Comparison of ENCODE assay signal across 10 cellular contexts in genomic region chr12:57244306-57244696, GRCh38. TPM values are rescaled to one million over a fixed set of nuclear protein-coding genes. Genes with fewer than 3 reads are reported as not detected.
DNase-seq lines count a peak whose midpoint lies in the region; ATAC-seq, FAIRE-seq and TF ChIP-seq lines count a peak whose summit lies in the region.
"Had no signal": no experiment of that assay in that cellular context is flagged by ENCODE, and none has a peak within 500 bp of the region (broad histone marks: within the 10 kb centered on the region; RNA-seq: fewer than 3 reads in every experiment).

No MANE protein-coding gene starts in this region.

- H2BK12ac ChIP-seq in H9 (ENCODE audit: insufficient read length, low read depth, low read length): no peak overlapping the region

- H2AFZ ChIP-seq in H9 (ENCODE audit: low read length): no peak overlapping the region

- no peak overlapping the region for H4K8ac ChIP-seq in H9 (replicated peaks; ENCODE audit: insufficient read length, low read depth, low read length)

- H2AK5ac ChIP-seq in H9 (ENCODE audit: insufficient read length, low read length): no peak overlapping the region

- H3K4me1 ChIP-seq in BLaER1 treated with 17β-estradiol and CSF1 and Interleukin-3, amounts not matched to agents 10 nM and 100 nM: peaks cover 43 to 73% (median 67%) of the 10 kb centered on the region in 10 experiments
- 0 out of 2 replicates have a peak, but pooled peaks cover 4% of the 10 kb centered on the region for H3K4me1 ChIP-seq in H9 (ENCODE audit: insufficient read depth, low read length)

- peaks cover 9 to 41% (median 27%) of the 10 kb centered on the region in 11 experiments; a peak in 18 of 22 replicates for H4K20me1 ChIP-seq in BLaER1 treated with 17β-estradiol and CSF1 and Interleukin-3, amounts not matched to agents 10 nM and 100 nM
- no peaks in the 10 kb centered on the region for H4K20me1 ChIP-seq in H9 (ENCODE audit: control insufficient read depth, insufficient read depth, insufficient read length)

- intact Hi-C loops in activated CD8-positive, alpha-beta T cell treated with anti-CD3 and anti-CD28 coated beads for 36 hours (cut with micrococcal nuclease): no loop called here

- H3K14ac ChIP-seq in H9 (ENCODE audit: insufficient read depth, low read length): no peak overlapping the region

- peaks cover 17% of the 10 kb centered on the region for H3K23me2 ChIP-seq in H9 (ENCODE audit: insufficient read length, low read depth, low read length, poor library complexity, severe bottlenecking)

- H3K4me3 ChIP-seq in BLaER1 treated with 17β-estradiol and CSF1 and Interleukin-3, amounts not matched to agents 10 nM and 100 nM: peak overlapping the region in 1 of 10 experiments; percentile 52; a peak in 1 of 20 replicates

- no peaks in the 10 kb centered on the region for H3K79me2 ChIP-seq in H9 (ENCODE audit: insufficient read depth, low read length)
- H3K79me2 ChIP-seq: parathyroid adenoma had no signal

- H3K36me3 ChIP-seq in BLaER1 treated with 17β-estradiol and CSF1 and Interleukin-3, amounts not matched to agents 10 nM and 100 nM: no peaks in the 10 kb centered on the region

- no peak overlapping the region for H2BK20ac ChIP-seq in H9 (ENCODE audit: low read depth, low read length, poor library complexity, severe bottlenecking)

- H3K4me2 ChIP-seq in BLaER1 treated with 17β-estradiol and CSF1 and Interleukin-3, amounts not matched to agents 10 nM and 100 nM: peak overlapping the region in 10 of 11 experiments; percentile 92 to 100 (median 98); a peak in 14 of 22 replicates
- H3K4me2 ChIP-seq in H9 (ENCODE audit: insufficient read depth, insufficient read length, low read length): no peak overlapping the region

- H3K23ac ChIP-seq in H9 (ENCODE audit: insufficient read length, low read depth, low read length): no peak overlapping the region

- H3K27me3 ChIP-seq in BLaER1 treated with 17β-estradiol and CSF1 and Interleukin-3, amounts not matched to agents 10 nM and 100 nM: peaks cover 50 to 67% (median 62%) of the 10 kb centered on the region in 11 experiments
- peaks cover 31% of the 10 kb centered on the region for H3K27me3 ChIP-seq in H9 (ENCODE audit: insufficient read depth, low read length)

- no peak for TF ChIP-seq CTCF in H9 (conservative IDR thresholded peaks at IDR 0.05)
- TF ChIP-seq CTCF in activated CD8-positive, alpha-beta T cell treated with anti-CD3 and anti-CD28 coated beads for 36 hours (IDR thresholded peaks at IDR 0.05): no peak

- H2BK120ac ChIP-seq in H9 (ENCODE audit: low read depth, low read length, poor library complexity, severe bottlenecking): no peak overlapping the region

- no peak overlapping the region for H3K56ac ChIP-seq in H9 (ENCODE audit: insufficient read length, low read depth, low read length)

- H3K4me3 Mint-ChIP-seq in H9: peak overlapping the region in 1 of 2 experiments; percentile 84; a peak in 3 of 5 replicates
- H3K4me3 Mint-ChIP-seq in activated CD8-positive, alpha-beta T cell treated with anti-CD3 and anti-CD28 coated beads for 36 hours: peak overlapping the region; percentile 60
- peak overlapping the region in 9 of 10 donors; percentile 10 to 91 (median 57) for H3K4me3 Mint-ChIP-seq in naive thymus-derived CD8-positive, alpha-beta T cell

- no peak overlapping the region for H4K5ac ChIP-seq in H9 (ENCODE audit: insufficient read length, low read depth, low read length)

- H2BK5ac ChIP-seq in H9 (ENCODE audit: insufficient read length, low read length): no peak overlapping the region

- no peak overlapping the region for H3K4ac ChIP-seq in H9 (ENCODE audit: low read depth, low read length)

- H3K9me3 Mint-ChIP-seq in H9: no peaks in the 10 kb centered on the region
- H3K9me3 Mint-ChIP-seq in activated CD8-positive, alpha-beta T cell treated with anti-CD3 and anti-CD28 coated beads for 36 hours: no peaks in the 10 kb centered on the region
- H3K9me3 Mint-ChIP-seq in naive thymus-derived CD8-positive, alpha-beta T cell: no peaks in the 10 kb centered on the region

- no peak overlapping the region for H4K91ac ChIP-seq in H9 (ENCODE audit: insufficient read length, low read depth, low read length)

- WGBS in H9 (ENCODE audit: extremely low coverage, insufficient read length, low lambda C conversion rate): no CpG with 5 or more reads among the region's 6 CpGs

- FAIRE-seq in GM12892 (lab: Jason Lieb, UNC): no peak

- no peak for ATAC-seq in activated CD8-positive, alpha-beta T cell treated with anti-CD3 and anti-CD28 coated beads for 36 hours
- no peak for ATAC-seq in naive thymus-derived CD8-positive, alpha-beta T cell
- no peak for ATAC-seq in GM21786 (IDR thresholded peaks at IDR 0.05; ENCODE audit: unreplicated experiment)

- CTCF ChIA-PET in activated CD8-positive, alpha-beta T cell treated with anti-CD3 and anti-CD28 coated beads for 36 hours (lab: Charles Lee): interaction anchor here (1.0 to 12.7 kb wide), 15 partner anchors 9 to 231 kb away, joined by 4 to 431 read pairs (median 13); partner anchors contain the start of genes GLI1, INHBE, NXPH4 and SHMT2

- DNase-seq in H9: peak; percentile 37
- DNase-seq in activated CD8-positive, alpha-beta T cell treated with anti-CD3 and anti-CD28 coated beads for 36 hours: no peak
- DNase-seq in naive thymus-derived CD8-positive, alpha-beta T cell: no peak
- no peak for DNase-seq in SKM-1 (lab: John Stamatoyannopoulos, UW; ENCODE audit: unreplicated experiment)
- no peak for DNase-seq in GM12892 (ENCODE audit: insufficient read length)
- no peak for DNase-seq in activated CD8-positive, alpha-beta memory T cell treated with anti-CD3 and anti-CD28 coated beads, Interleukin-2, amount 50 U/mL, for 4 hours

- POLR2A ChIA-PET in activated CD8-positive, alpha-beta T cell treated with anti-CD3 and anti-CD28 coated beads for 36 hours (lab: Charles Lee): interaction anchor here (10.7 to 12.9 kb wide), 2 partner anchors 17 to 28 kb away, joined by 99 to 238 read pairs; partner anchors contain the start of genes NXPH4 and SHMT2
- POLR2A ChIA-PET in naive thymus-derived CD8-positive, alpha-beta T cell (lab: Charles Lee): interaction anchor here (7.5 kb wide), 1 partner anchor 30 kb away, joined by 72 read pairs; the partner anchor contains the start of gene NXPH4

- H3K27ac Mint-ChIP-seq in H9: no peak overlapping the region
- no peak overlapping the region for H3K27ac Mint-ChIP-seq in activated CD8-positive, alpha-beta T cell treated with anti-CD3 and anti-CD28 coated beads for 36 hours
- H3K27ac Mint-ChIP-seq in naive thymus-derived CD8-positive, alpha-beta T cell: peak overlapping the region in 1 of 10 donors; percentile 56

- no peak overlapping the region for H3T11ph ChIP-seq in H9 (ENCODE audit: low read length)

- no peak overlapping the region for H3K18ac ChIP-seq in H9 (ENCODE audit: insufficient read length, low read depth, low read length)

- no peaks in the 10 kb centered on the region for H3K9me3 ChIP-seq in BLaER1 treated with 17β-estradiol and CSF1 and Interleukin-3, amounts not matched to agents 10 nM and 100 nM (replicated peaks in 1 of 11)
- H3K9me3 ChIP-seq in H9 (ENCODE audit: control insufficient read depth, low read depth, low read length): no peaks in the 10 kb centered on the region
- H3K9me3 ChIP-seq: SK-N-SH had no signal

- H3K27me3 Mint-ChIP-seq in H9 (ENCODE audit: low read depth): peaks cover 54% of the 10 kb centered on the region
- peaks cover 24% of the 10 kb centered on the region for H3K27me3 Mint-ChIP-seq in activated CD8-positive, alpha-beta T cell treated with anti-CD3 and anti-CD28 coated beads for 36 hours
- H3K27me3 Mint-ChIP-seq in naive thymus-derived CD8-positive, alpha-beta T cell: peaks cover 21 to 58% (median 43%) of the 10 kb centered on the region in 5 donors

- peaks cover 0 to 3% (median 2%) of the 10 kb centered on the region in 3 experiments; a peak in 2 of 7 replicates for H3K36me3 Mint-ChIP-seq in H9 (ENCODE audit: insufficient read depth in 1 of 3, low read depth in 3 of 3)
- no peaks in the 10 kb centered on the region for H3K36me3 Mint-ChIP-seq in activated CD8-positive, alpha-beta T cell treated with anti-CD3 and anti-CD28 coated beads for 36 hours (ENCODE audit: low read depth)
- peaks cover 0 to 6% (median 3%) of the 10 kb centered on the region in 3 donors for H3K36me3 Mint-ChIP-seq in naive thymus-derived CD8-positive, alpha-beta T cell

- H3K79me1 ChIP-seq in H9 (ENCODE audit: insufficient read depth, low read depth, low read length, poor library complexity, severe bottlenecking): no peaks in the 10 kb centered on the region

- no peak overlapping the region for H3K9ac ChIP-seq in BLaER1 treated with 17β-estradiol and CSF1 and Interleukin-3, amounts not matched to agents 10 nM and 100 nM
- H3K9ac ChIP-seq in H9 (ENCODE audit: extremely low read depth, insufficient read length, low read length): no peak overlapping the region
- H3K9ac ChIP-seq: parathyroid adenoma, SK-N-SH had no signal

- TF ChIP-seq POLR2A in GM12892 (IDR thresholded peaks at IDR 0.05; ENCODE audit: low read depth, low read length): no peak

- no peak overlapping the region for H2BK15ac ChIP-seq in H9 (ENCODE audit: low read depth, low read length)

- H3K27ac ChIP-seq in BLaER1 treated with 17β-estradiol and CSF1 and Interleukin-3, amounts not matched to agents 10 nM and 100 nM: no peak overlapping the region
- no peak overlapping the region for H3K27ac ChIP-seq in H9 (ENCODE audit: insufficient read length, low read depth, low read length)
- H3K27ac ChIP-seq: parathyroid adenoma had no signal

- H3K4me1 Mint-ChIP-seq in H9: peaks cover 57 to 67% of the 10 kb centered on the region in 2 experiments
- peaks cover 44% of the 10 kb centered on the region for H3K4me1 Mint-ChIP-seq in activated CD8-positive, alpha-beta T cell treated with anti-CD3 and anti-CD28 coated beads for 36 hours (ENCODE audit: low read depth)
- peaks cover 33 to 54% (median 48%) of the 10 kb centered on the region in 4 donors for H3K4me1 Mint-ChIP-seq in naive thymus-derived CD8-positive, alpha-beta T cell

RNA-seq across cellular contexts. Expression of gene STAC3, which starts 6.7 kb away (rescaled TPM):
- 2.0 and 2.8 TPM in 2 replicates for total RNA-seq in H9 (2021)
- total RNA-seq in activated CD8-positive, alpha-beta T cell treated with anti-CD3 and anti-CD28 coated beads for 36 hours: 1 to 10 TPM; 1.7 to 2.1 TPM
- 1 to 10 TPM; 2.5 to 2.6 TPM for total RNA-seq in naive thymus-derived CD8-positive, alpha-beta T cell
- polyA plus RNA-seq in naive thymus-derived CD8-positive, alpha-beta T cell: not detected
- polyA plus RNA-seq in GM12892 (2012; ENCODE audit: missing spikeins): 4.4 TPM

RNA-seq across cellular contexts. Expression of gene SHMT2, which starts 14.8 kb away (rescaled TPM):
- total RNA-seq in H9 (2021): 257 and 260 TPM in 2 replicates
- 100 to 1,000 TPM; 480 to 529 TPM for total RNA-seq in activated CD8-positive, alpha-beta T cell treated with anti-CD3 and anti-CD28 coated beads for 36 hours
- total RNA-seq in naive thymus-derived CD8-positive, alpha-beta T cell: 10 to 100 TPM; 45.2 to 45.3 TPM
- 10 to 100 TPM; 27.3 to 31.2 (median 28.8) TPM for polyA plus RNA-seq in naive thymus-derived CD8-positive, alpha-beta T cell
- polyA plus RNA-seq in GM12892 (2012; ENCODE audit: missing spikeins): 151 TPM

RNA-seq across cellular contexts. Expression of gene NXPH4, which starts 27.7 kb away (rescaled TPM):
- 2.1 and 2.8 TPM in 2 replicates for total RNA-seq in H9 (2021)
- total RNA-seq in activated CD8-positive, alpha-beta T cell treated with anti-CD3 and anti-CD28 coated beads for 36 hours: under 1 TPM; 0.41 to 0.45 TPM
- total RNA-seq in naive thymus-derived CD8-positive, alpha-beta T cell: under 1 TPM; 0.41 to 0.55 TPM
- polyA plus RNA-seq in naive thymus-derived CD8-positive, alpha-beta T cell: not detected
- not detected for polyA plus RNA-seq in GM12892 (2012; ENCODE audit: missing spikeins)
